9 cellular contexts compared by ENCODE assay signal in the genomic region with DNA sequence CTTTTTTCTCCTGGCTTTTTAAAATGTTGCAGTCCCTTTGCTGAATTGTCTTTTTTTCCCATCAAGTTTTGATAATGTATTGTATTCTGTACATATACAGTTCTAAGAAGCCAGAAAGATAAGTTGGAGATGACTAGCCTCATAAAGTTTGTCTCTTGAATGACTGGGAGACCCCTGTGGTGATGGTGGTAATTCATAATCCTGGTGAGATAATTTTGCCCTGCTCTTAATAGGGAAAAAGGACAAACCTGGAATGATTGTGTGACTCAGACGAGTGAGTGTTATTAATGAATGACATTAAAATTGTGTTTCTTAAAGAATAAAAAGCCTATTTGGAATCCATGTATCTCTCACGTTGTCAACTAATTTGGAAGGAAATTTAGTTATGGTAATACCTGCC. TPM values are rescaled to one million over a fixed set of nuclear protein-coding genes. Genes with fewer than 3 reads are reported as not detected.
A peak's percentile ranks its signal among the peaks of the same experiment; 100 is the strongest.
DNase-seq lines count a peak whose midpoint lies in the region; ATAC-seq and TF ChIP-seq lines count a peak whose summit lies in the region.
"Had no signal": no experiment of that assay in that cellular context is flagged by ENCODE, and none has a peak within 500 bp of the region (broad histone marks: within the 10 kb centered on the region; RNA-seq: fewer than 3 reads in every experiment).

No MANE protein-coding gene starts in this region.

- no peak overlapping the region for H3K27ac ChIP-seq in CD8-positive, alpha-beta memory T cell (ENCODE audit: low read depth, low read length)

- H3K4me1 Mint-ChIP-seq in CD8-positive, alpha-beta memory T cell: peaks cover 28 to 43% (median 40%) of the 10 kb centered on the region in 3 donors
- peaks cover 21% of the 10 kb centered on the region for H3K4me1 Mint-ChIP-seq in chondrocyte (ENCODE audit: low read depth)
- H3K4me1 Mint-ChIP-seq in nephron: peaks cover 25% of the 10 kb centered on the region

- no peaks in the 10 kb centered on the region for H3K9me3 Mint-ChIP-seq in CD8-positive, alpha-beta memory T cell
- H3K9me3 Mint-ChIP-seq in chondrocyte (ENCODE audit: low read depth) (no peaks in the 10 kb centered on the region), nephron (no peaks in the 10 kb centered on the region)

- no peak for DNase-seq in CD8-positive, alpha-beta memory T cell
- DNase-seq in LHCN-M2 (ENCODE audit: low read depth): peak; percentile 29
- DNase-seq in chondrocyte (ENCODE audit: low spot score): no peak
- no peak for DNase-seq in epidermal melanocyte (ENCODE audit: insufficient read length, low spot score)
- DNase-seq in NOMO-1 treated with dmso at 0.1 percent for 144 hours (lab: John Stamatoyannopoulos, UW; ENCODE audit: unreplicated experiment): no peak
- DNase-seq in NCI-H2196 treated with DMSO at 0.1 percent for 48 hours (lab: John Stamatoyannopoulos, UW; ENCODE audit: unreplicated experiment): no peak
- DNase-seq: SW 1271 had no signal

- no peak for ATAC-seq in HG03108 (IDR thresholded peaks at IDR 0.05; ENCODE audit: unreplicated experiment)

- H3K27ac Mint-ChIP-seq in CD8-positive, alpha-beta memory T cell: peak overlapping the region in 7 of 8 donors; percentile 54 to 100 (median 98)
- H3K27ac Mint-ChIP-seq in chondrocyte (ENCODE audit: unreplicated experiment): peak overlapping the region; percentile 50
- peak overlapping the region; percentile 98 to 99 (median 99) for H3K27ac Mint-ChIP-seq in nephron

- peaks cover 0 to 19% (median 0%) of the 10 kb centered on the region in 3 donors for H3K36me3 Mint-ChIP-seq in CD8-positive, alpha-beta memory T cell
- peaks cover 3% of the 10 kb centered on the region for H3K36me3 Mint-ChIP-seq in chondrocyte (ENCODE audit: low read depth)
- H3K36me3 Mint-ChIP-seq in nephron (ENCODE audit: low read depth): peaks cover 21% of the 10 kb centered on the region

- peaks cover 2 to 5% of the 10 kb centered on the region in 2 donors for H3K27me3 Mint-ChIP-seq in CD8-positive, alpha-beta memory T cell
- no peaks in the 10 kb centered on the region for H3K27me3 Mint-ChIP-seq in chondrocyte (ENCODE audit: low read depth)
- no peaks in the 10 kb centered on the region for H3K27me3 Mint-ChIP-seq in nephron (ENCODE audit: low read depth)

- CTCF ChIA-PET in CD8-positive, alpha-beta memory T cell (lab: Charles Lee): interaction anchor here (1.4 to 2.0 kb wide), 3 partner anchors 12 to 448 kb away, joined by 3 to 5 read pairs (median 5); partner anchors contain the start of genes CCDC83 and EED

- H3K4me3 Mint-ChIP-seq in CD8-positive, alpha-beta memory T cell: peak overlapping the region; percentile 97 to 100 (median 99)
- H3K4me3 Mint-ChIP-seq in chondrocyte (ENCODE audit: unreplicated experiment): peak overlapping the region; percentile 99
- peak overlapping the region; percentile 99 to 100 (median 100) for H3K4me3 Mint-ChIP-seq in nephron

- H3K27me3 ChIP-seq in CD8-positive, alpha-beta memory T cell (ENCODE audit: insufficient read depth, low read length, poor library complexity, severe bottlenecking): no peaks in the 10 kb centered on the region

- POLR2A ChIA-PET in CD8-positive, alpha-beta memory T cell (lab: Charles Lee): interaction anchor here (1.6 kb wide), 1 partner anchor 234 kb away, joined by 10 read pairs; the partner anchor contains the start of gene PICALM

- H3K4me3 ChIP-seq in CD8-positive, alpha-beta memory T cell (ENCODE audit: low read length): peak overlapping the region; percentile 79

- TF ChIP-seq CTCF in chondrocyte (IDR thresholded peaks at IDR 0.05): no peak
- no peak for TF ChIP-seq CTCF in nephron (IDR thresholded peaks at IDR 0.05; ENCODE audit: unreplicated experiment in 3 of 3)

- H3K9me3 ChIP-seq in CD8-positive, alpha-beta memory T cell (ENCODE audit: low read length): no peaks in the 10 kb centered on the region

- H3K36me3 ChIP-seq in CD8-positive, alpha-beta memory T cell (ENCODE audit: insufficient read depth, low read length): no peaks in the 10 kb centered on the region

- H3K4me1 ChIP-seq in CD8-positive, alpha-beta memory T cell (ENCODE audit: insufficient read depth, low read length): peaks cover 18% of the 10 kb centered on the region

RNA-seq across cellular contexts. Expression of gene HIKESHI, which starts 1.2 kb away (rescaled TPM):
- 10 to 100 TPM; 52.9 to 56.9 TPM for total RNA-seq in CD8-positive, alpha-beta memory T cell
- polyA plus RNA-seq in CD8-positive, alpha-beta memory T cell: 85.3 TPM
- total RNA-seq in LHCN-M2 (2014; rRNA removed): 67.3 and 72.0 TPM in 2 replicates
- polyA plus RNA-seq in LHCN-M2 (2012): 66.1 TPM
- 32.1 to 39.4 TPM (median 34.5 TPM) in 3 replicates for total RNA-seq in chondrocyte

RNA-seq across cellular contexts. Expression of gene EED, which starts 58.7 kb away (rescaled TPM):
- 100 to 1,000 TPM; 188 to 190 TPM for total RNA-seq in CD8-positive, alpha-beta memory T cell
- 23.6 TPM for polyA plus RNA-seq in CD8-positive, alpha-beta memory T cell
- total RNA-seq in LHCN-M2 (2014; rRNA removed): 22.3 and 27.4 TPM in 2 replicates
- polyA plus RNA-seq in LHCN-M2 (2012): 20.6 TPM
- 13.8 to 22.8 TPM (median 14.1 TPM) in 3 replicates for total RNA-seq in chondrocyte
